8 cellular contexts compared by ENCODE assay signal in the genomic region with DNA sequence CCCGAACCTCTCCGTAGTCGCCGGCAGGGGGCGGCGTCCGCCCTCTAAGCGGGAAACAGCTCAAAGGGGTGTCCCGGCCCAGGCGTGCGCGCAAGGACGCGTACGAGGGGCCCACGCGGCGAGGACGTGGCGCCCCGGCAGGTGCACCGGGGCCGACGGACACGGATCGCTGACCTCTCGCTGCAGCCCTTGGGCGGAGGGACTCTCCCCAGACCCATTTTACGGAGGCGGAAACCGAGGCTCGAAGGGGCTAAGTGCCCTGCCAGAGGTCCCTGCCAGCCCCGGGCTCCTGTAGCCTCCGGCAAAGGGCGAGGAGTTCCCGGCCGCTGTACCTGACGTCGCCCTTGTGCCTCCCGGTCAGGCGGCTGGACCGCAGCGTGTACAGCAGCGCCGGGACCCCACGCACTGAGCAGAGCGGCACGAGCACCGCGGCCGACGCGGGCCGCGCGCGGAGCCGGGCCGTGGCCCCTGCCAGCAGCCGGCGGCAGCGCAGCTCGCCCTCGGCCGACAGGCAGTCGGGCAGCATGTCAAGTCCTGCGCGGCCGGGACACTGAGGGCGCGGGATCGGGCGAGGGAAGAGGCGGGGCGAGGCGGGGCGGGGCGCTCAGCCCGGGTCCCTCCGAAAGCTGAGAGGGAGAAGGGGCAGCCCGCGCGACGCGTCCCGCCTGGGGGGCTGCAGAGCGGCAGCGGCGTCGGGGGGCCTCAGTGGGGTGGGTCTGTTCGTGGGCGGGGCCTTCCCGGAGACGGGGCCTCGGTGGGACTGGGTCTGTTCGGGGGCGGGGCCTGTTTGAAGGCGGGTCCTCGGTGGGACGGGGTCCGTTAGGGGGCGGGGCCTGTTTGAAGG. TPM values are rescaled to one million over a fixed set of nuclear protein-coding genes. Genes with fewer than 3 reads are reported as not detected.
A peak's percentile ranks its signal among the peaks of the same experiment; 100 is the strongest.
DNase-seq lines count a peak whose midpoint lies in the region; ATAC-seq and TF ChIP-seq lines count a peak whose summit lies in the region.

A gene with protein sequence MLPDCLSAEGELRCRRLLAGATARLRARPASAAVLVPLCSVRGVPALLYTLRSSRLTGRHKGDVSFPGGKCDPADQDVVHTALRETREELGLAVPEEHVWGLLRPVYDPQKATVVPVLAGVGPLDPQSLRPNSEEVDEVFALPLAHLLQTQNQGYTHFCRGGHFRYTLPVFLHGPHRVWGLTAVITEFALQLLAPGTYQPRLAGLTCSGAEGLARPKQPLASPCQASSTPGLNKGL (minus strand): TSS at position 552 of the 844 bp plus-strand sequence. CDS start 26 bp downstream, at position 526.

- CTCF ChIA-PET in CD4-positive, alpha-beta memory T cell (lab: Charles Lee; ENCODE audit: partially characterized antibody) = interaction anchor here (0.7 to 6.3 kb wide), 18 partner anchors 9 to 284 kb away, joined by 3 to 67 read pairs (median 4); a partner anchor contains a TSS

- H3K4me1 Mint-ChIP-seq in CD4-positive, alpha-beta memory T cell = peaks cover 3 to 11% (median 8%) of the 10 kb centered on the region in 4 donors

- no peaks in the 10 kb centered on the region for H3K9me3 ChIP-seq in CD4-positive, alpha-beta memory T cell (ENCODE audit: control insufficient read depth in 1 of 2, low read length in 2 of 2)
- no peaks in the 10 kb centered on the region for H3K9me3 ChIP-seq in OCI-LY3 (ENCODE audit: insufficient read depth, low read length)
- no peaks in the 10 kb centered on the region for H3K9me3 ChIP-seq in esophagus (ENCODE audit: control insufficient read depth in 2 of 2, insufficient read depth in 1 of 2, low read depth in 1 of 2, low read length in 1 of 2)
- H3K9me3 ChIP-seq in muscle layer of duodenum (ENCODE audit: control insufficient read depth in 1 of 2, low read length in 2 of 2) = no peaks in the 10 kb centered on the region

- DNase-seq in CD4-positive, alpha-beta memory T cell = peak; percentile 86 to 88 (median 87)
- DNase-seq in activated T-cell treated with anti-CD3 and anti-CD28 coated beads, Interleukin-2, amount 50 U/mL, for 1 hour = peak; percentile 90
- peak; percentile 77 for DNase-seq in stimulated activated CD8-positive, alpha-beta memory T cell treated with anti-CD3 and anti-CD28 coated beads, Interleukin-7, amount 100 ng/mL, for 24 hours (ENCODE audit: low read depth)

- TF ChIP-seq CTCF in OCI-LY3 (IDR thresholded peaks at IDR 0.05; ENCODE audit: low read depth, low read length) = no peak

- H3K4me3 Mint-ChIP-seq in CD4-positive, alpha-beta memory T cell = peak within 1 kb of the TSS; percentile 84 to 91 (median 89)

- peaks cover 0 to 2% (median 0%) of the 10 kb centered on the region in 8 donors for H3K9me3 Mint-ChIP-seq in CD4-positive, alpha-beta memory T cell

- peaks cover 4% of the 10 kb centered on the region; the same call in 1 of the 2 replicates for H3K79me2 ChIP-seq in OCI-LY3 (ENCODE audit: low read length)

- ATAC-seq in GM19328 (IDR thresholded peaks at IDR 0.05; ENCODE audit: unreplicated experiment) (peak; percentile 48), HG03469 (IDR thresholded peaks at IDR 0.05; ENCODE audit: unreplicated experiment) (peak; percentile 27)

- 1% methylated on average over 74 to 102 of the region's 102 CpGs for WGBS in esophagus, 2 donors

- no peaks in the 10 kb centered on the region for H3K36me3 ChIP-seq in CD4-positive, alpha-beta memory T cell (ENCODE audit: insufficient read depth, low read length)
- H3K36me3 ChIP-seq in OCI-LY3 (replicated peaks; ENCODE audit: low read depth, low read length) = peaks cover 10% of the 10 kb centered on the region
- H3K36me3 ChIP-seq in esophagus (ENCODE audit: control insufficient read depth in 2 of 2, insufficient read depth in 2 of 2, low read length in 1 of 2) = no peaks in the 10 kb centered on the region
- H3K36me3 ChIP-seq in muscle layer of duodenum (ENCODE audit: control insufficient read depth in 1 of 2, insufficient read depth in 2 of 2, low read length in 2 of 2) = no peaks in the 10 kb centered on the region

- intact Hi-C loops in CD4-positive, alpha-beta memory T cell (cut with micrococcal nuclease) = loop anchor here (1.0 to 5.0 kb wide), 6 partner anchors 15 to 276 kb away; a partner anchor contains a TSS

- no peaks in the 10 kb centered on the region for H3K27me3 ChIP-seq in CD4-positive, alpha-beta memory T cell (ENCODE audit: insufficient read depth, low read length)
- no peaks in the 10 kb centered on the region for H3K27me3 ChIP-seq in OCI-LY3 (ENCODE audit: low read depth, low read length)
- no peaks in the 10 kb centered on the region for H3K27me3 ChIP-seq in esophagus (ENCODE audit: control insufficient read depth in 1 of 2, insufficient read depth in 2 of 2, low read length in 2 of 2)
- H3K27me3 ChIP-seq in muscle layer of duodenum (ENCODE audit: low read depth, low read length) = no peaks in the 10 kb centered on the region

- H3K4me2 ChIP-seq in OCI-LY3 (ENCODE audit: low read length) = peak within 1 kb of the TSS; percentile 94

- peak within 1 kb of the TSS; percentile 60; the same call in 1 of the 2 replicates for H2AFZ ChIP-seq in OCI-LY3 (ENCODE audit: low read depth, low read length)

- H3K27ac Mint-ChIP-seq in CD4-positive, alpha-beta memory T cell = peak within 1 kb of the TSS; percentile 76 to 96 (median 93)

- H3K4me1 ChIP-seq in CD4-positive, alpha-beta memory T cell (ENCODE audit: insufficient read depth, low read length) = peaks cover 14% of the 10 kb centered on the region
- H3K4me1 ChIP-seq in OCI-LY3 (ENCODE audit: low read length) (peaks cover 19% of the 10 kb centered on the region), esophagus (ENCODE audit: control insufficient read depth in 2 of 2, insufficient read depth in 2 of 2, low read length in 1 of 2) (peaks cover 9 to 33% of the 10 kb centered on the region in 2 donors), muscle layer of duodenum (ENCODE audit: control insufficient read depth in 1 of 2, insufficient read depth in 2 of 2, low read length in 2 of 2) (peaks cover 6 to 8% of the 10 kb centered on the region in 2 donors)

- H3K4me3 ChIP-seq in CD4-positive, alpha-beta memory T cell (ENCODE audit: low read length in 2 of 2) = peak within 1 kb of the TSS; percentile 3 to 84
- H3K4me3 ChIP-seq in OCI-LY3 (ENCODE audit: low read length) (peak within 1 kb of the TSS; percentile 82), esophagus (ENCODE audit: low read depth in 1 of 2, low read length in 2 of 2) (peak within 1 kb of the TSS; percentile 67 to 75), muscle layer of duodenum (ENCODE audit: low read depth in 1 of 2, low read length in 2 of 2) (peak within 1 kb of the TSS; percentile 55 to 84)

- POLR2A ChIA-PET in CD4-positive, alpha-beta memory T cell (lab: Charles Lee; ENCODE audit: partially characterized antibody) = interaction anchor here (1.0 to 3.3 kb wide), 9 partner anchors 12 to 390 kb away, joined by 3 to 44 read pairs (median 11); a partner anchor contains a TSS

- H3K9ac ChIP-seq in OCI-LY3 (ENCODE audit: low read length) = peak within 1 kb of the TSS; percentile 73

- no peaks in the 10 kb centered on the region for H4K20me1 ChIP-seq in OCI-LY3 (ENCODE audit: insufficient read depth, low read length)

- H3K36me3 Mint-ChIP-seq in CD4-positive, alpha-beta memory T cell = no peaks in the 10 kb centered on the region

- peak within 1 kb of the TSS; percentile 81 for H3K27ac ChIP-seq in CD4-positive, alpha-beta memory T cell (ENCODE audit: low read depth, low read length)
- H3K27ac ChIP-seq in OCI-LY3 (ENCODE audit: low read length) (peak within 1 kb of the TSS; percentile 85), esophagus (ENCODE audit: low read depth in 2 of 2, low read length in 1 of 2) (peak within 1 kb of the TSS; percentile 97 to 98), muscle layer of duodenum (ENCODE audit: low read length) (peak within 1 kb of the TSS; percentile 76)

- H3K27me3 Mint-ChIP-seq in CD4-positive, alpha-beta memory T cell = no peaks in the 10 kb centered on the region

RNA-seq across cellular contexts. Expression of the gene that starts here (rescaled TPM):
- total RNA-seq in CD4-positive, alpha-beta memory T cell = 1 to 10 TPM; 3.1 to 4.3 TPM
- 1 to 10 TPM; 2.0 to 4.5 TPM for polyA plus RNA-seq in CD4-positive, alpha-beta memory T cell
- 10 to 100 TPM; 43.1 to 59.3 TPM for polyA plus RNA-seq in esophagus

Comparison
In these comparisons a context has a peak if more than half of its experiments do, and no peak if none do; other contexts are left out.
1. Peak in every context shown above with its lines: DNase-seq, ATAC-seq, H3K4me3 ChIP-seq and H3K27ac ChIP-seq.
2. RNA of the gene that starts here (polyA plus RNA-seq): 43.1 to 59.3 TPM in esophagus; 2.0 to 4.5 TPM in CD4-positive, alpha-beta memory T cell; every median in the first group is over 4 times any median in the second.